1 cellular context compared by ENCODE assay signal in the genomic region with DNA sequence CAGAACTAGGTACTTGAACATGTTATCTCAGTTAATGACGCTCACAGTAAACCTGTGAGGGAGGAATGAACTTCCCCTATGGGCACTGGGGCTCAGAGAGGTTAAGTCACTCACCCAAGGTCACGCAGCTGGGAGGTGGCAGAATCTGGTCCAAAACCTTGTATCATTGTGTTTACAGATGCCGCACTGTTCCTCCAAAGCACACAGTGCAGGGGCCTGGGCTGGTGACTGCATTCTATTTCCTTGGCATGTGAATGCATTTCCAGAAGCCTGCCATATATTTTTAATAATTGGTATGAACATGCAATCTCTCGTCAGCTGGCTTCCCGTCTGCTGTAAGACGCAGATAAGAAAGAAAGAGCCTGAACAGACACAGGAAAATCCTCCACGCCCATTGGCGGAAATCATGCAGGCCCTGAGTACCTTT.
TF ChIP-seq lines count a peak whose summit lies in the region.

No MANE protein-coding gene starts in this region.

TF ChIP-seq in K562, 482 proteins besides CTCF, POLR2A, EP300 and RAD21 (continued from another document and continues in another):
- TF ChIP-seq, protein P1, sequence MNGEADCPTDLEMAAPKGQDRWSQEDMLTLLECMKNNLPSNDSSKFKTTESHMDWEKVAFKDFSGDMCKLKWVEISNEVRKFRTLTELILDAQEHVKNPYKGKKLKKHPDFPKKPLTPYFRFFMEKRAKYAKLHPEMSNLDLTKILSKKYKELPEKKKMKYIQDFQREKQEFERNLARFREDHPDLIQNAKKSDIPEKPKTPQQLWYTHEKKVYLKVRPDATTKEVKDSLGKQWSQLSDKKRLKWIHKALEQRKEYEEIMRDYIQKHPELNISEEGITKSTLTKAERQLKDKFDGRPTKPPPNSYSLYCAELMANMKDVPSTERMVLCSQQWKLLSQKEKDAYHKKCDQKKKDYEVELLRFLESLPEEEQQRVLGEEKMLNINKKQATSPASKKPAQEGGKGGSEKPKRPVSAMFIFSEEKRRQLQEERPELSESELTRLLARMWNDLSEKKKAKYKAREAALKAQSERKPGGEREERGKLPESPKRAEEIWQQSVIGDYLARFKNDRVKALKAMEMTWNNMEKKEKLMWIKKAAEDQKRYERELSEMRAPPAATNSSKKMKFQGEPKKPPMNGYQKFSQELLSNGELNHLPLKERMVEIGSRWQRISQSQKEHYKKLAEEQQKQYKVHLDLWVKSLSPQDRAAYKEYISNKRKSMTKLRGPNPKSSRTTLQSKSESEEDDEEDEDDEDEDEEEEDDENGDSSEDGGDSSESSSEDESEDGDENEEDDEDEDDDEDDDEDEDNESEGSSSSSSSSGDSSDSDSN (IDR thresholded peaks at IDR 0.05; ENCODE audit: borderline replicate concordance in 1 of 2, low read depth in 2 of 2, low read length in 2 of 2), result no peak
- no peak for TF ChIP-seq ZNF76 (CRISPR knock-in tag; IDR thresholded peaks at IDR 0.05; ENCODE audit: borderline replicate concordance)
- no peak; the same call in 1 of the 2 replicates for TF ChIP-seq CEBPG (CRISPR knock-in tag; IDR thresholded peaks at IDR 0.05)
- peak in 1 of 2 experiments; percentile 36; a peak in 2 of 4 replicates for TF ChIP-seq CEBPG (tag; conservative IDR thresholded peaks at IDR 0.05 in 1 of 2, IDR thresholded peaks at IDR 0.05 in 1 of 2)
- TF ChIP-seq, protein P2, sequence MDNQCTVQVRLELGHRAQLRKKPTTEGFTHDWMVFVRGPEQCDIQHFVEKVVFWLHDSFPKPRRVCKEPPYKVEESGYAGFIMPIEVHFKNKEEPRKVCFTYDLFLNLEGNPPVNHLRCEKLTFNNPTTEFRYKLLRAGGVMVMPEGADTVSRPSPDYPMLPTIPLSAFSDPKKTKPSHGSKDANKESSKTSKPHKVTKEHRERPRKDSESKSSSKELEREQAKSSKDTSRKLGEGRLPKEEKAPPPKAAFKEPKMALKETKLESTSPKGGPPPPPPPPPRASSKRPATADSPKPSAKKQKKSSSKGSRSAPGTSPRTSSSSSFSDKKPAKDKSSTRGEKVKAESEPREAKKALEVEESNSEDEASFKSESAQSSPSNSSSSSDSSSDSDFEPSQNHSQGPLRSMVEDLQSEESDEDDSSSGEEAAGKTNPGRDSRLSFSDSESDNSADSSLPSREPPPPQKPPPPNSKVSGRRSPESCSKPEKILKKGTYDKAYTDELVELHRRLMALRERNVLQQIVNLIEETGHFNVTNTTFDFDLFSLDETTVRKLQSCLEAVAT (IDR thresholded peaks at IDR 0.05), result no peak
- TF ChIP-seq STAG1 (CRISPR knock-in tag; IDR thresholded peaks at IDR 0.05; ENCODE audit: borderline replicate concordance), result no peak
- TF ChIP-seq KAT7 (CRISPR knock-in tag; IDR thresholded peaks at IDR 0.05; ENCODE audit: borderline replicate concordance), result no peak
- TF ChIP-seq, protein P3, sequence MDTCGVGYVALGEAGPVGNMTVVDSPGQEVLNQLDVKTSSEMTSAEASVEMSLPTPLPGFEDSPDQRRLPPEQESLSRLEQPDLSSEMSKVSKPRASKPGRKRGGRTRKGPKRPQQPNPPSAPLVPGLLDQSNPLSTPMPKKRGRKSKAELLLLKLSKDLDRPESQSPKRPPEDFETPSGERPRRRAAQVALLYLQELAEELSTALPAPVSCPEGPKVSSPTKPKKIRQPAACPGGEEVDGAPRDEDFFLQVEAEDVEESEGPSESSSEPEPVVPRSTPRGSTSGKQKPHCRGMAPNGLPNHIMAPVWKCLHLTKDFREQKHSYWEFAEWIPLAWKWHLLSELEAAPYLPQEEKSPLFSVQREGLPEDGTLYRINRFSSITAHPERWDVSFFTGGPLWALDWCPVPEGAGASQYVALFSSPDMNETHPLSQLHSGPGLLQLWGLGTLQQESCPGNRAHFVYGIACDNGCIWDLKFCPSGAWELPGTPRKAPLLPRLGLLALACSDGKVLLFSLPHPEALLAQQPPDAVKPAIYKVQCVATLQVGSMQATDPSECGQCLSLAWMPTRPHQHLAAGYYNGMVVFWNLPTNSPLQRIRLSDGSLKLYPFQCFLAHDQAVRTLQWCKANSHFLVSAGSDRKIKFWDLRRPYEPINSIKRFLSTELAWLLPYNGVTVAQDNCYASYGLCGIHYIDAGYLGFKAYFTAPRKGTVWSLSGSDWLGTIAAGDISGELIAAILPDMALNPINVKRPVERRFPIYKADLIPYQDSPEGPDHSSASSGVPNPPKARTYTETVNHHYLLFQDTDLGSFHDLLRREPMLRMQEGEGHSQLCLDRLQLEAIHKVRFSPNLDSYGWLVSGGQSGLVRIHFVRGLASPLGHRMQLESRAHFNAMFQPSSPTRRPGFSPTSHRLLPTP (IDR thresholded peaks at IDR 0.05; ENCODE audit: borderline replicate concordance, extremely low read depth, insufficient read length), result no peak
- no peak; the same call in 1 of the 2 replicates for TF ChIP-seq ZKSCAN8 (CRISPR knock-in tag; IDR thresholded peaks at IDR 0.05)
- TF ChIP-seq HDGF (IDR thresholded peaks at IDR 0.05), result no peak
- TF ChIP-seq SMAD2 (IDR thresholded peaks at IDR 0.05; ENCODE audit: low read depth, low read length), result no peak
- TF ChIP-seq CBFA2T2 (conservative IDR thresholded peaks at IDR 0.05), result peak; percentile 85
- TF ChIP-seq, protein P4, sequence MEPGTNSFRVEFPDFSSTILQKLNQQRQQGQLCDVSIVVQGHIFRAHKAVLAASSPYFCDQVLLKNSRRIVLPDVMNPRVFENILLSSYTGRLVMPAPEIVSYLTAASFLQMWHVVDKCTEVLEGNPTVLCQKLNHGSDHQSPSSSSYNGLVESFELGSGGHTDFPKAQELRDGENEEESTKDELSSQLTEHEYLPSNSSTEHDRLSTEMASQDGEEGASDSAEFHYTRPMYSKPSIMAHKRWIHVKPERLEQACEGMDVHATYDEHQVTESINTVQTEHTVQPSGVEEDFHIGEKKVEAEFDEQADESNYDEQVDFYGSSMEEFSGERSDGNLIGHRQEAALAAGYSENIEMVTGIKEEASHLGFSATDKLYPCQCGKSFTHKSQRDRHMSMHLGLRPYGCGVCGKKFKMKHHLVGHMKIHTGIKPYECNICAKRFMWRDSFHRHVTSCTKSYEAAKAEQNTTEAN (CRISPR knock-in tag; IDR thresholded peaks at IDR 0.05), result no peak
- peak; percentile 69 for TF ChIP-seq NFE2 (IDR thresholded peaks at IDR 0.05; ENCODE audit: low read depth)
- peak; percentile 81 for TF ChIP-seq PML (IDR thresholded peaks at IDR 0.05; ENCODE audit: low read length)
- TF ChIP-seq NR2C2 (CRISPR knock-in tag; IDR thresholded peaks at IDR 0.05), result no peak
- no peak for TF ChIP-seq NR2C2 (tag; IDR thresholded peaks at IDR 0.05)
- peak; percentile 64 for TF ChIP-seq CCNT2 (IDR thresholded peaks at IDR 0.05; ENCODE audit: borderline replicate concordance, extremely low read depth, insufficient read length, low read depth, low read length)
- TF ChIP-seq ZNF696 (CRISPR knock-in tag; conservative IDR thresholded peaks at IDR 0.05), result no peak
- no peak for TF ChIP-seq ZNF717 (CRISPR knock-in tag; IDR thresholded peaks at IDR 0.05)
- TF ChIP-seq, protein P5, sequence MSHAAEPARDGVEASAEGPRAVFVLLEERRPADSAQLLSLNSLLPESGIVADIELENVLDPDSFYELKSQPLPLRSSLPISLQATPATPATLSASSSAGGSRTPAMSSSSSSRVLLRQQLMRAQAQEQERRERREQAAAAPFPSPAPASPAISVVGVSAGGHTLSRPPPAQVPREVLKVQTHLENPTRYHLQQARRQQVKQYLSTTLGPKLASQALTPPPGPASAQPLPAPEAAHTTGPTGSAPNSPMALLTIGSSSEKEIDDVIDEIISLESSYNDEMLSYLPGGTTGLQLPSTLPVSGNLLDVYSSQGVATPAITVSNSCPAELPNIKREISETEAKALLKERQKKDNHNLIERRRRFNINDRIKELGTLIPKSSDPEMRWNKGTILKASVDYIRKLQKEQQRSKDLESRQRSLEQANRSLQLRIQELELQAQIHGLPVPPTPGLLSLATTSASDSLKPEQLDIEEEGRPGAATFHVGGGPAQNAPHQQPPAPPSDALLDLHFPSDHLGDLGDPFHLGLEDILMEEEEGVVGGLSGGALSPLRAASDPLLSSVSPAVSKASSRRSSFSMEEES (CRISPR knock-in tag; IDR thresholded peaks at IDR 0.05), result no peak
- TF ChIP-seq HDAC1 (IDR thresholded peaks at IDR 0.05), result peak in 1 of 2 experiments; percentile 32; a peak in 1 of 4 replicates
- TF ChIP-seq MTA2 (IDR thresholded peaks at IDR 0.05; ENCODE audit: low read depth), result peak; percentile 74
- TF ChIP-seq SREBF2 (CRISPR knock-in tag; IDR thresholded peaks at IDR 0.05), result no peak
- no peak for TF ChIP-seq EZH2 (IDR thresholded peaks at IDR 0.05; ENCODE audit: borderline replicate concordance, low read depth, low read length)
- TF ChIP-seq, protein P6, sequence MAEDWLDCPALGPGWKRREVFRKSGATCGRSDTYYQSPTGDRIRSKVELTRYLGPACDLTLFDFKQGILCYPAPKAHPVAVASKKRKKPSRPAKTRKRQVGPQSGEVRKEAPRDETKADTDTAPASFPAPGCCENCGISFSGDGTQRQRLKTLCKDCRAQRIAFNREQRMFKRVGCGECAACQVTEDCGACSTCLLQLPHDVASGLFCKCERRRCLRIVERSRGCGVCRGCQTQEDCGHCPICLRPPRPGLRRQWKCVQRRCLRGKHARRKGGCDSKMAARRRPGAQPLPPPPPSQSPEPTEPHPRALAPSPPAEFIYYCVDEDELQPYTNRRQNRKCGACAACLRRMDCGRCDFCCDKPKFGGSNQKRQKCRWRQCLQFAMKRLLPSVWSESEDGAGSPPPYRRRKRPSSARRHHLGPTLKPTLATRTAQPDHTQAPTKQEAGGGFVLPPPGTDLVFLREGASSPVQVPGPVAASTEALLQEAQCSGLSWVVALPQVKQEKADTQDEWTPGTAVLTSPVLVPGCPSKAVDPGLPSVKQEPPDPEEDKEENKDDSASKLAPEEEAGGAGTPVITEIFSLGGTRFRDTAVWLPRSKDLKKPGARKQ (CRISPR knock-in tag; IDR thresholded peaks at IDR 0.05), result no peak
- TF ChIP-seq KDM4B (IDR thresholded peaks at IDR 0.05; ENCODE audit: borderline replicate concordance in 2 of 2, low read depth in 1 of 2), result no peak
- TF ChIP-seq PURB (CRISPR knock-in tag; IDR thresholded peaks at IDR 0.05; ENCODE audit: low read depth), result no peak
- TF ChIP-seq MTA3 (IDR thresholded peaks at IDR 0.05; ENCODE audit: borderline replicate concordance), result 0 out of 2 replicates have a peak, but pooled peaks have one; percentile 22
- no peak for TF ChIP-seq ASH1L (IDR thresholded peaks at IDR 0.05; ENCODE audit: borderline replicate concordance, low read depth, partially characterized antibody)
- TF ChIP-seq BRD9 (IDR thresholded peaks at IDR 0.05; ENCODE audit: low read depth, partially characterized antibody), result peak; percentile 87
- no peak for TF ChIP-seq ZNF431 (CRISPR knock-in tag; IDR thresholded peaks at IDR 0.05)
- TF ChIP-seq SMARCA4 (IDR thresholded peaks at IDR 0.05), result peak; percentile 86; the same call in 1 of the 2 replicates
- peak; percentile 91 for TF ChIP-seq TAL1 (IDR thresholded peaks at IDR 0.05)
- TF ChIP-seq EP400 (IDR thresholded peaks at IDR 0.05), result 0 out of 2 replicates have a peak, but pooled peaks have one; percentile 26
- no peak for TF ChIP-seq ZNF436 (CRISPR knock-in tag; IDR thresholded peaks at IDR 0.05)
- no peak for TF ChIP-seq ZNF253 (CRISPR knock-in tag; conservative IDR thresholded peaks at IDR 0.05)
- peak; percentile 95 for TF ChIP-seq ARID1B (IDR thresholded peaks at IDR 0.05)
- TF ChIP-seq DPF2 (IDR thresholded peaks at IDR 0.05), result peak; percentile 90
- TF ChIP-seq MEF2A (IDR thresholded peaks at IDR 0.05; ENCODE audit: control insufficient read depth, low read depth, low read length), result 0 out of 2 replicates have a peak, but pooled peaks have one; percentile 3
- TF ChIP-seq HIVEP1 (CRISPR knock-in tag; IDR thresholded peaks at IDR 0.05), result no peak
- TF ChIP-seq ZNF778 (CRISPR knock-in tag; IDR thresholded peaks at IDR 0.05), result no peak
- TF ChIP-seq KDM1A (IDR thresholded peaks at IDR 0.05), result peak; percentile 82 to 91
- TF ChIP-seq SAP30 (IDR thresholded peaks at IDR 0.05; ENCODE audit: borderline replicate concordance, insufficient read depth, low read depth, low read length, poor library complexity, severe bottlenecking), result no peak
- TF ChIP-seq ZNF282 (CRISPR knock-in tag; IDR thresholded peaks at IDR 0.05), result no peak
- TF ChIP-seq RAD51 (IDR thresholded peaks at IDR 0.05; ENCODE audit: borderline replicate concordance, low read depth), result 0 out of 2 replicates have a peak, but pooled peaks have one; percentile 7
- no peak for TF ChIP-seq SMAD1 (IDR thresholded peaks at IDR 0.05; ENCODE audit: low read depth, low read length, partially characterized antibody)
- TF ChIP-seq, protein P7, sequence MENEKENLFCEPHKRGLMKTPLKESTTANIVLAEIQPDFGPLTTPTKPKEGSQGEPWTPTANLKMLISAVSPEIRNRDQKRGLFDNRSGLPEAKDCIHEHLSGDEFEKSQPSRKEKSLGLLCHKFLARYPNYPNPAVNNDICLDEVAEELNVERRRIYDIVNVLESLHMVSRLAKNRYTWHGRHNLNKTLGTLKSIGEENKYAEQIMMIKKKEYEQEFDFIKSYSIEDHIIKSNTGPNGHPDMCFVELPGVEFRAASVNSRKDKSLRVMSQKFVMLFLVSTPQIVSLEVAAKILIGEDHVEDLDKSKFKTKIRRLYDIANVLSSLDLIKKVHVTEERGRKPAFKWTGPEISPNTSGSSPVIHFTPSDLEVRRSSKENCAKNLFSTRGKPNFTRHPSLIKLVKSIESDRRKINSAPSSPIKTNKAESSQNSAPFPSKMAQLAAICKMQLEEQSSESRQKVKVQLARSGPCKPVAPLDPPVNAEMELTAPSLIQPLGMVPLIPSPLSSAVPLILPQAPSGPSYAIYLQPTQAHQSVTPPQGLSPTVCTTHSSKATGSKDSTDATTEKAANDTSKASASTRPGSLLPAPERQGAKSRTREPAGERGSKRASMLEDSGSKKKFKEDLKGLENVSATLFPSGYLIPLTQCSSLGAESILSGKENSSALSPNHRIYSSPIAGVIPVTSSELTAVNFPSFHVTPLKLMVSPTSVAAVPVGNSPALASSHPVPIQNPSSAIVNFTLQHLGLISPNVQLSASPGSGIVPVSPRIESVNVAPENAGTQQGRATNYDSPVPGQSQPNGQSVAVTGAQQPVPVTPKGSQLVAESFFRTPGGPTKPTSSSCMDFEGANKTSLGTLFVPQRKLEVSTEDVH (IDR thresholded peaks at IDR 0.05; ENCODE audit: low read depth, partially characterized antibody), result no peak
- TF ChIP-seq, protein P8, sequence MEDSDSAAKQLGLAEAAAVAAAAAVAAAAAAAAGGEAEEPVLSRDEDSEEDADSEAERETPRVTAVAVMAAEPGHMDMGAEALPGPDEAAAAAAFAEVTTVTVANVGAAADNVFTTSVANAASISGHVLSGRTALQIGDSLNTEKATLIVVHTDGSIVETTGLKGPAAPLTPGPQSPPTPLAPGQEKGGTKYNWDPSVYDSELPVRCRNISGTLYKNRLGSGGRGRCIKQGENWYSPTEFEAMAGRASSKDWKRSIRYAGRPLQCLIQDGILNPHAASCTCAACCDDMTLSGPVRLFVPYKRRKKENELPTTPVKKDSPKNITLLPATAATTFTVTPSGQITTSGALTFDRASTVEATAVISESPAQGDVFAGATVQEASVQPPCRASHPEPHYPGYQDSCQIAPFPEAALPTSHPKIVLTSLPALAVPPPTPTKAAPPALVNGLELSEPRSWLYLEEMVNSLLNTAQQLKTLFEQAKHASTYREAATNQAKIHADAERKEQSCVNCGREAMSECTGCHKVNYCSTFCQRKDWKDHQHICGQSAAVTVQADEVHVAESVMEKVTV (CRISPR knock-in tag; IDR thresholded peaks at IDR 0.05), result no peak
- TF ChIP-seq ZNF384 (IDR thresholded peaks at IDR 0.05; ENCODE audit: low read depth, low read length), result no peak
- no peak for TF ChIP-seq ZNF785 (CRISPR knock-in tag; IDR thresholded peaks at IDR 0.05)
- no peak for TF ChIP-seq ZNF551 (CRISPR knock-in tag; IDR thresholded peaks at IDR 0.05)
- TF ChIP-seq SMARCE1 (IDR thresholded peaks at IDR 0.05), result peak; percentile 68; the same call in 1 of the 2 replicates
- TF ChIP-seq SIN3A (IDR thresholded peaks at IDR 0.05; ENCODE audit: borderline replicate concordance in 2 of 2, control insufficient read depth in 1 of 2, low read depth in 2 of 2, low read length in 2 of 2), result no peak
- TF ChIP-seq CBX2 (IDR thresholded peaks at IDR 0.05; ENCODE audit: insufficient read depth, low read length, poor library complexity, severe bottlenecking), result no peak
